ENCODE assay signal across 8 cellular contexts in genomic region chr10:102502337-102503151, GRCh38. TPM values are rescaled to one million over a fixed set of nuclear protein-coding genes. Genes with fewer than 3 reads are reported as not detected.
DNase-seq lines count a peak whose midpoint lies in the region; TF ChIP-seq lines count a peak whose summit lies in the region.

TSS of gene ACTR1A (minus strand) at chr10:102502712. CDS start at chr10:102502647, 65 bp downstream.

- peak in 3 of 4 donors; percentile 65 to 88 (median 71) for TF ChIP-seq POLR2A in esophagus squamous epithelium (IDR thresholded peaks at IDR 0.05)

- WGBS in GM23248 (ENCODE audit: low coverage in 1 of 2, low lambda C conversion rate in 2 of 2, missing lambda C conversion rate in 2 of 2), 2 experiments, result 0 to 2% methylated on average over 42 of the region's 42 CpGs
- WGBS in esophagus squamous epithelium, 2 donors, result 0% methylated on average over 7 to 15 of the region's 42 CpGs

- H3K27me3 ChIP-seq in DOHH2 (ENCODE audit: control insufficient read depth, low read length) (no peaks in the 10 kb centered on the region), GM23248 (replicated peaks; ENCODE audit: insufficient read depth) (no peaks in the 10 kb centered on the region), esophagus squamous epithelium (no peaks in the 10 kb centered on the region), muscle layer of duodenum (ENCODE audit: low read depth, low read length) (no peaks in the 10 kb centered on the region)

- H3K9me2 ChIP-seq in DOHH2 (replicated peaks; ENCODE audit: control insufficient read depth, low read length) (no peaks in the 10 kb centered on the region), GM23248 (ENCODE audit: insufficient read depth) (no peaks in the 10 kb centered on the region)

- H3K4me2 ChIP-seq in DOHH2 (ENCODE audit: low read length), result peak within 1 kb of the TSS; percentile 75
- peak within 1 kb of the TSS; percentile 98 for H3K4me2 ChIP-seq in GM23248 (ENCODE audit: unreplicated experiment)

- H3K79me2 ChIP-seq in DOHH2 (ENCODE audit: control insufficient read depth, low read length), result peaks cover 68% of the 10 kb centered on the region
- H3K79me2 ChIP-seq in GM23248 (ENCODE audit: insufficient read depth), result peaks cover 79% of the 10 kb centered on the region

- peak within 1 kb of the TSS; percentile 81 for H3K9ac ChIP-seq in GM23248

- TF ChIP-seq CTCF in DOHH2 (IDR thresholded peaks at IDR 0.05; ENCODE audit: low read depth, low read length, poor library complexity, severe bottlenecking) (no peak), esophagus squamous epithelium (IDR thresholded peaks at IDR 0.05) (peak in 2 of 6 experiments; percentile 11 to 30)

- H3K27ac ChIP-seq in DOHH2 (ENCODE audit: low read depth, low read length) (peak within 1 kb of the TSS; percentile 53), GM23248 (peak within 1 kb of the TSS; percentile 73), esophagus squamous epithelium (peak within 1 kb of the TSS; percentile 96 to 99 (median 98)), muscle layer of duodenum (ENCODE audit: low read length) (peak within 1 kb of the TSS; percentile 93)

- H3K36me3 ChIP-seq in DOHH2 (ENCODE audit: control insufficient read depth, low read length) (peaks cover 6% of the 10 kb centered on the region; the same call in 1 of the 2 replicates), GM23248 (ENCODE audit: low read depth) (0 out of 2 replicates have a peak, but pooled peaks cover 4% of the 10 kb centered on the region), esophagus squamous epithelium (no peaks in the 10 kb centered on the region), muscle layer of duodenum (ENCODE audit: control insufficient read depth in 1 of 2, insufficient read depth in 2 of 2, low read length in 2 of 2) (peaks cover 0 to 3% of the 10 kb centered on the region in 2 donors)

- H3K4me1 ChIP-seq in DOHH2 (ENCODE audit: control insufficient read depth, low read length), result peaks cover 33% of the 10 kb centered on the region
- peaks cover 22% of the 10 kb centered on the region for H3K4me1 ChIP-seq in GM23248 (ENCODE audit: insufficient read depth)
- peaks cover 17 to 80% (median 46%) of the 10 kb centered on the region in 3 donors for H3K4me1 ChIP-seq in esophagus squamous epithelium
- H3K4me1 ChIP-seq in muscle layer of duodenum (ENCODE audit: control insufficient read depth in 1 of 2, insufficient read depth in 2 of 2, low read length in 2 of 2), result peaks cover 5 to 47% of the 10 kb centered on the region in 2 donors

- no peaks in the 10 kb centered on the region for H3K9me3 ChIP-seq in DOHH2 (ENCODE audit: control insufficient read depth, insufficient read depth, low read length)
- H3K9me3 ChIP-seq in GM23248 (ENCODE audit: low read depth), result no peaks in the 10 kb centered on the region
- no peaks in the 10 kb centered on the region for H3K9me3 ChIP-seq in esophagus squamous epithelium
- H3K9me3 ChIP-seq in muscle layer of duodenum (ENCODE audit: control insufficient read depth in 1 of 2, low read length in 2 of 2), result no peaks in the 10 kb centered on the region

- H3F3A ChIP-seq in DOHH2 (ENCODE audit: control insufficient read depth, insufficient read depth) (peaks cover 7% of the 10 kb centered on the region), GM23248 (ENCODE audit: insufficient read depth) (peaks cover 18% of the 10 kb centered on the region)

- in situ Hi-C loops in GM23248 (cut with MboI), result no loop called here

- intact Hi-C loops in esophagus squamous epithelium (cut with DNase I), result no loop called here

- peak within 1 kb of the TSS; percentile 92 for H3K4me3 ChIP-seq in DOHH2 (ENCODE audit: low read length)
- peak within 1 kb of the TSS; percentile 91 for H3K4me3 ChIP-seq in GM23248
- peak within 1 kb of the TSS; percentile 88 to 99 (median 92) for H3K4me3 ChIP-seq in esophagus squamous epithelium
- peak within 1 kb of the TSS; percentile 93 to 95 for H3K4me3 ChIP-seq in muscle layer of duodenum (ENCODE audit: low read depth in 1 of 2, low read length in 2 of 2)

- DNase-seq in GM23248, result peak; percentile 98
- peak; percentile 100 for DNase-seq in Kasumi-1 (lab: John Stamatoyannopoulos, UW)
- peak; percentile 100 for DNase-seq in RKO (ENCODE audit: low spot score)
- peak; percentile 92 for DNase-seq in activated T-helper 1 cell treated with Interleukin-2 at 50 U/mL for 16 hours (ENCODE audit: low read depth)
- DNase-seq in esophagus squamous epithelium (lab: John Stamatoyannopoulos, UW), result peak; percentile 77
- DNase-seq in stimulated activated CD8-positive, alpha-beta memory T cell treated with anti-CD3 and anti-CD28 coated beads, Interleukin-7, amount 100 ng/mL, for 4 hours (ENCODE audit: low read depth in 2 of 2), result peak; percentile 88 to 90

- H4K20me1 ChIP-seq in DOHH2 (ENCODE audit: control insufficient read depth, insufficient read depth, low read depth, low read length) (peaks cover 13% of the 10 kb centered on the region), GM23248 (ENCODE audit: insufficient read depth) (peaks cover 6% of the 10 kb centered on the region; the same call in 1 of the 2 replicates)

- H2AFZ ChIP-seq in GM23248, result peak within 1 kb of the TSS; percentile 91

RNA-seq across cellular contexts. Expression of gene ACTR1A, which starts in this region (rescaled TPM):
- 109 and 134 TPM in 2 replicates for total RNA-seq in GM23248 (2014; rRNA removed; shearing (Covaris generic))
- 127 and 134 TPM in 2 replicates for polyA plus RNA-seq in GM23248 (2016; fragmentation: Nextera tagmentation; extraction: Ambion mirVana)
- total RNA-seq in esophagus squamous epithelium, result 10 to 100 TPM; 68.0 to 85.6 (median 82.3) TPM

Comparison
In these comparisons a context has a peak if more than half of its experiments do, and no peak if none do; other contexts are left out.
1. Peak in every context shown above with its lines: DNase-seq, H3K4me3 ChIP-seq and H3K27ac ChIP-seq.